7 cellular contexts compared by ENCODE assay signal in genomic region chr20:47355489-47356219, GRCh38. TPM values are rescaled to one million over a fixed set of nuclear protein-coding genes. Genes with fewer than 3 reads are reported as not detected.
DNase-seq lines count a peak whose midpoint lies in the region; ATAC-seq and TF ChIP-seq lines count a peak whose summit lies in the region.

No MANE protein-coding gene starts in this region.

- peak overlapping the region; percentile 94 for H3K27ac ChIP-seq in H9 (ENCODE audit: insufficient read length, low read depth, low read length)
- H3K27ac ChIP-seq in mammary epithelial cell (ENCODE audit: insufficient read depth, low read depth, low read length): peak overlapping the region; percentile 94
- H3K27ac ChIP-seq in mesodermal cell (ENCODE audit: low read depth, low read length, severe bottlenecking): peak overlapping the region; percentile 100

- H3K9ac ChIP-seq in H9 (ENCODE audit: extremely low read depth, insufficient read length, low read length) (peak overlapping the region; percentile 35), NT2/D1 (ENCODE audit: insufficient read length, low read depth) (peak overlapping the region; percentile 78), mammary epithelial cell (ENCODE audit: insufficient read depth, low read length) (peak overlapping the region; percentile 70)

- H4K20me1 ChIP-seq in H9 (ENCODE audit: control insufficient read depth, insufficient read depth, insufficient read length) (no peaks in the 10 kb centered on the region), mammary epithelial cell (ENCODE audit: insufficient read depth, low read length) (no peaks in the 10 kb centered on the region)

- BruUV-seq in mammary epithelial cell (replicated peaks; lab: Mats Ljungman, UMichigan): no TSS peak

- H3K36me3 Mint-ChIP-seq in H9 (ENCODE audit: insufficient read depth in 1 of 3, low read depth in 3 of 3): peaks cover 7 to 40% (median 15%) of the 10 kb centered on the region in 3 experiments; a peak in 6 of 7 replicates

- H3K23ac ChIP-seq in H9 (ENCODE audit: insufficient read length, low read depth, low read length): no peak overlapping the region

- no peaks in the 10 kb centered on the region; the same call in 1 of the 2 replicates for H3K27me3 Mint-ChIP-seq in H9 (ENCODE audit: low read depth)

- H3K18ac ChIP-seq in H9 (ENCODE audit: insufficient read length, low read depth, low read length): peak overlapping the region; percentile 60

- no peak overlapping the region; the same call in 1 of the 2 replicates for H2BK15ac ChIP-seq in H9 (ENCODE audit: low read depth, low read length)

- dilution Hi-C loops in mammary epithelial cell (cut with HindIII; ENCODE audit: low sequenced_read_pairs): loop anchor here (5.0 kb wide), 1 partner anchor 38 kb away; no protein-coding TSS in a partner anchor

- no peaks in the 10 kb centered on the region for H3K23me2 ChIP-seq in H9 (ENCODE audit: insufficient read length, low read depth, low read length, poor library complexity, severe bottlenecking)

- H3K4me3 ChIP-seq in NT2/D1 (ENCODE audit: insufficient read length, low read depth): peak overlapping the region; percentile 26
- peak overlapping the region; percentile 36 to 46 (median 45) for H3K4me3 ChIP-seq in mammary epithelial cell (replicated peaks in 1 of 3; ENCODE audit: insufficient read depth in 1 of 3, low read depth in 2 of 3, low read length in 3 of 3)
- peak overlapping the region; percentile 62 for H3K4me3 ChIP-seq in mesodermal cell (ENCODE audit: extremely low read depth, insufficient read depth, low read length, poor library complexity, severe bottlenecking)

- H3K9me3 ChIP-seq in H9 (ENCODE audit: control insufficient read depth, low read depth, low read length): no peaks in the 10 kb centered on the region
- no peaks in the 10 kb centered on the region for H3K9me3 ChIP-seq in NT2/D1 (ENCODE audit: insufficient read depth, low read length)
- H3K9me3 ChIP-seq in mammary epithelial cell (replicated peaks; ENCODE audit: insufficient read depth, low read length): no peaks in the 10 kb centered on the region
- no peaks in the 10 kb centered on the region for H3K9me3 ChIP-seq in mesodermal cell (ENCODE audit: control insufficient read depth, low read length)

- CTCF ChIA-PET in mammary epithelial cell (lab: Charles Lee; ENCODE audit: low non-redundant PET): interaction anchor here (0.6 kb wide), 1 partner anchor 743 kb away, joined by 4 read pairs; no protein-coding TSS in a partner anchor

- no peak overlapping the region; the same call in 1 of the 2 replicates for H3K4ac ChIP-seq in H9 (ENCODE audit: low read depth, low read length)

- peaks cover 59% of the 10 kb centered on the region for H3K4me1 ChIP-seq in H9 (ENCODE audit: insufficient read depth, low read length)
- peaks cover 18% of the 10 kb centered on the region for H3K4me1 ChIP-seq in NT2/D1 (ENCODE audit: insufficient read depth, insufficient read length)
- H3K4me1 ChIP-seq in mammary epithelial cell (ENCODE audit: insufficient read depth, low read length): peaks cover 96% of the 10 kb centered on the region
- peaks cover 70% of the 10 kb centered on the region for H3K4me1 ChIP-seq in mesodermal cell (ENCODE audit: control insufficient read depth, insufficient read depth, low read length, poor library complexity, severe bottlenecking)

- no peak for TF ChIP-seq CTCF in H9 (conservative IDR thresholded peaks at IDR 0.05)
- no peak for TF ChIP-seq CTCF in mammary epithelial cell (conservative IDR thresholded peaks at IDR 0.05 in 1 of 2, IDR thresholded peaks at IDR 0.05 in 1 of 2; ENCODE audit: extremely low read depth in 1 of 2, insufficient read depth in 1 of 2, low read depth in 1 of 2, low read length in 2 of 2)

- peak overlapping the region; percentile 41; the same call in 1 of the 2 replicates for H3K14ac ChIP-seq in H9 (ENCODE audit: insufficient read depth, low read length)

- H3K4me1 Mint-ChIP-seq in H9: peaks cover 0 to 45% of the 10 kb centered on the region in 2 experiments; a peak in 3 of 4 replicates

- H3K27ac Mint-ChIP-seq in H9: peak overlapping the region in 1 of 3 experiments; percentile 99; a peak in 5 of 7 replicates

- no peak overlapping the region for H4K5ac ChIP-seq in H9 (ENCODE audit: insufficient read length, low read depth, low read length)

- peak overlapping the region; percentile 51 to 69 for H3K4me3 Mint-ChIP-seq in H9

- H3K27me3 ChIP-seq in H9 (ENCODE audit: insufficient read depth, low read length) (no peaks in the 10 kb centered on the region), NT2/D1 (ENCODE audit: insufficient read depth, insufficient read length) (no peaks in the 10 kb centered on the region), mammary epithelial cell (ENCODE audit: insufficient read depth, low read length) (no peaks in the 10 kb centered on the region)

- no peak overlapping the region for H2AK5ac ChIP-seq in H9 (ENCODE audit: insufficient read length, low read length)

- H3K56ac ChIP-seq in H9 (ENCODE audit: insufficient read length, low read depth, low read length): no peak overlapping the region

- no peak overlapping the region for H2BK20ac ChIP-seq in H9 (ENCODE audit: low read depth, low read length, poor library complexity, severe bottlenecking)

- H2BK12ac ChIP-seq in H9 (ENCODE audit: insufficient read length, low read depth, low read length): peak overlapping the region; percentile 5

- DNase-seq in H9 (no peak), NT2/D1 (ENCODE audit: low read depth, low spot score) (no peak), mammary epithelial cell (no peak), NCI-H226 (no peak)
- DNase-seq in stimulated activated naive CD4-positive, alpha-beta T cell treated with Interleukin-2 at 50 U/mL for 16 hours (lab: John Stamatoyannopoulos, UW): no peak

- H3K79me2 ChIP-seq in H9 (ENCODE audit: insufficient read depth, low read length) (peaks cover 65% of the 10 kb centered on the region; the same call in 1 of the 2 replicates), mammary epithelial cell (ENCODE audit: insufficient read depth, low read length) (peaks cover 59% of the 10 kb centered on the region)

- no CpG with 5 or more reads among the region's 2 CpGs for WGBS in H9 (ENCODE audit: extremely low coverage, insufficient read length, low lambda C conversion rate)
- 13% methylated on average over 2 of the region's 2 CpGs for WGBS in mammary epithelial cell (ENCODE audit: low coverage, missing lambda C conversion rate)
- WGBS in mesodermal cell (ENCODE audit: insufficient coverage in 2 of 2), 2 experiments: 13 to 20% methylated on average over 1 to 2 of the region's 2 CpGs

- no peaks in the 10 kb centered on the region for H3K9me3 Mint-ChIP-seq in H9

- H2AFZ ChIP-seq in H9 (ENCODE audit: low read length) (no peak overlapping the region), mammary epithelial cell (ENCODE audit: low read depth, low read length) (no peak overlapping the region)

- intact Hi-C loops in mammary epithelial cell (cut with micrococcal nuclease): no loop called here

- peak overlapping the region; percentile 24 for H2BK5ac ChIP-seq in H9 (ENCODE audit: insufficient read length, low read length)

- in situ Hi-C loops in mammary epithelial cell (cut with MboI; ENCODE audit: low sequenced_read_pairs in 2 of 2): no loop called here

- H4K8ac ChIP-seq in H9 (replicated peaks; ENCODE audit: insufficient read length, low read depth, low read length): no peak overlapping the region

- no peak overlapping the region for H4K91ac ChIP-seq in H9 (ENCODE audit: insufficient read length, low read depth, low read length)

- peak overlapping the region; percentile 37 for H3T11ph ChIP-seq in H9 (ENCODE audit: low read length)

- H3K36me3 ChIP-seq in NT2/D1 (ENCODE audit: insufficient read depth, insufficient read length, low read length): peaks cover 17% of the 10 kb centered on the region
- no peaks in the 10 kb centered on the region for H3K36me3 ChIP-seq in mammary epithelial cell (ENCODE audit: insufficient read depth, low read length)
- peaks cover 38% of the 10 kb centered on the region for H3K36me3 ChIP-seq in mesodermal cell (ENCODE audit: control insufficient read depth, insufficient read depth, low read length)

- H3K4me2 ChIP-seq in H9 (ENCODE audit: insufficient read depth, insufficient read length, low read length): peak overlapping the region; percentile 17
- peak overlapping the region; percentile 92 for H3K4me2 ChIP-seq in mammary epithelial cell (ENCODE audit: insufficient read depth, low read depth, low read length)

- ATAC-seq in GM18867 (IDR thresholded peaks at IDR 0.05; ENCODE audit: unreplicated experiment): no peak

- no peak overlapping the region for H2BK120ac ChIP-seq in H9 (ENCODE audit: low read depth, low read length, poor library complexity, severe bottlenecking)

- no peaks in the 10 kb centered on the region for H3K79me1 ChIP-seq in H9 (ENCODE audit: insufficient read depth, low read depth, low read length, poor library complexity, severe bottlenecking)

RNA-seq across cellular contexts. Expression of gene ZMYND8, which starts 0.8 kb away (rescaled TPM):
- total RNA-seq in H9 (2021) (158 and 162 TPM in 2 replicates), mammary epithelial cell (10 to 100 TPM; 18.7 to 59.6 TPM)
- polyA plus RNA-seq in mammary epithelial cell: 26.0 TPM
- polyA minus RNA-seq in mammary epithelial cell: 45.8 TPM
- 58.2 TPM for polyA plus RNA-seq in mesodermal cell (2013, experiment 1 of 2)
- 55.0 TPM for polyA plus RNA-seq in mesodermal cell (2013, experiment 2 of 2)
